In the genomic region with DNA sequence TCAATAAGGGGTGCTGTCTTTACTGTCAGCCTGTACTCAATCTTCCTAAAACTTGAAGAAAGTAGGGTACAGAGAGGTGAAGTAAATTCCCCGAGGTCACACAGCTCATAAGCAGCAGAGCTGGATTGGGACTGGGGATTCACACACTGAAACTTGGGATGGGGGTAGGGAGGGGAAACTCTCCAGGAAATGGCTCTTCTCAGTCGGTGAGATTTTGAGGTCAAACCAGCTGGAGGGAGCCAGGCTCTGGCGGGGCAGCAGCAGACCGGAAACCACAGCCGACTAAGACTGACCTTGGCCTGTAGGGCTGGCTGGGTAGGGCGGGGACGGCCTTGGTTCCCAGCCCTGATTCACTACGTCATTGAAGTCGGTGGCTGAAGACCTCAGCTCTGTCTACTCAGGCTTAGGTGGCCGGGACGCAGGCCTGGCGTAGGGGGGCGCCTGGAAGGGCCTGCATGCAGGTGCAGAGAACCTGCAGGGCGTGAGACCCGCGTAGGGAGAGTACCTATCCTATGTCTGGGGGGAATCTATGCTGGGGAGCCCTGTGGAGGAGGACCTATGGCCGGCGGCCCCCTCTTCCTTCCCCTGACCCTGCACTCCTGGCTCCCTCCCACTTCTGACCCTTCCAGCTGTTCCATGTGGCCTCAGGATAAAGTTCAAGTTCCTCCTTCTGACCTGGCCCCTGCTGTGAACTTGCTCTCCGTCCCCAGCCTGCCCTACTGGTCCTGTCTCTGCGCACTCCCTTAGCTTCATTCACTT, we compare ENCODE assay signal across 8 cellular contexts. TPM values are rescaled to one million over a fixed set of nuclear protein-coding genes. Genes with fewer than 3 reads are reported as not detected.
DNase-seq lines count a peak whose midpoint lies in the region; ATAC-seq, FAIRE-seq and TF ChIP-seq lines count a peak whose summit lies in the region.

No MANE protein-coding gene starts in this region.

- no peak overlapping the region for H3K4me3 Mint-ChIP-seq in central memory CD8-positive, alpha-beta T cell
- H3K4me3 Mint-ChIP-seq in stimulated activated naive B cell treated with anti-CD40 and anti-IgM and Interleukin-4, amounts not matched to agents 10 μg/mL and 1 μg/mL and 100 μg/mL, for 72 hours: no peak overlapping the region

- H3K27me3 Mint-ChIP-seq in central memory CD8-positive, alpha-beta T cell: peaks cover 9% of the 10 kb centered on the region
- peaks cover 19 to 51% of the 10 kb centered on the region in 2 donors for H3K27me3 Mint-ChIP-seq in stimulated activated naive B cell treated with anti-CD40 and anti-IgM and Interleukin-4, amounts not matched to agents 10 μg/mL and 1 μg/mL and 100 μg/mL, for 72 hours

- intact Hi-C loops in left colon (cut with DNase I, micrococcal nuclease): no loop called here

- DNase-seq in GF-D8 (lab: John Stamatoyannopoulos, UW): peak; percentile 32
- DNase-seq in H54 (ENCODE audit: insufficient read length, low spot score): peak; percentile 94
- peak; percentile 75 to 77 for DNase-seq in NOMO-1 (lab: John Stamatoyannopoulos, UW; ENCODE audit: unreplicated experiment in 2 of 2)
- peak in 1 of 2 donors; percentile 11 for DNase-seq in central memory CD8-positive, alpha-beta T cell (ENCODE audit: low spot score in 2 of 2)
- peak; percentile 61 to 75 for DNase-seq in left colon
- DNase-seq in stimulated activated naive B cell treated with anti-CD40 and anti-IgM and Interleukin-4, amounts not matched to agents 10 μg/mL and 1 μg/mL and 100 μg/mL, for 72 hours: peak; percentile 32
- no peak for DNase-seq in NCI-H446 treated with DMSO at 0.1 percent for 48 hours (lab: John Stamatoyannopoulos, UW)
- no peak for DNase-seq in 8988T

- H3K36me3 Mint-ChIP-seq in central memory CD8-positive, alpha-beta T cell (ENCODE audit: insufficient read depth): no peaks in the 10 kb centered on the region
- H3K36me3 Mint-ChIP-seq in stimulated activated naive B cell treated with anti-CD40 and anti-IgM and Interleukin-4, amounts not matched to agents 10 μg/mL and 1 μg/mL and 100 μg/mL, for 72 hours: no peaks in the 10 kb centered on the region

- peaks cover 12% of the 10 kb centered on the region for H3K4me1 Mint-ChIP-seq in central memory CD8-positive, alpha-beta T cell
- peaks cover 13 to 15% of the 10 kb centered on the region in 2 donors for H3K4me1 Mint-ChIP-seq in stimulated activated naive B cell treated with anti-CD40 and anti-IgM and Interleukin-4, amounts not matched to agents 10 μg/mL and 1 μg/mL and 100 μg/mL, for 72 hours

- peak; percentile 52 for ATAC-seq in central memory CD8-positive, alpha-beta T cell (replicated peaks; ENCODE audit: extremely low read depth, poor library complexity, severe bottlenecking)
- peak; percentile 97 for ATAC-seq in left colon
- peak; percentile 94 to 97 for ATAC-seq in stimulated activated naive B cell treated with anti-CD40 and anti-IgM and Interleukin-4, amounts not matched to agents 10 μg/mL and 1 μg/mL and 100 μg/mL, for 72 hours (replicated peaks)

- H3K9me3 Mint-ChIP-seq in central memory CD8-positive, alpha-beta T cell: no peaks in the 10 kb centered on the region
- H3K9me3 Mint-ChIP-seq in stimulated activated naive B cell treated with anti-CD40 and anti-IgM and Interleukin-4, amounts not matched to agents 10 μg/mL and 1 μg/mL and 100 μg/mL, for 72 hours: no peaks in the 10 kb centered on the region

- H3K27ac Mint-ChIP-seq in central memory CD8-positive, alpha-beta T cell (ENCODE audit: low read depth): peak overlapping the region; percentile 41
- H3K27ac Mint-ChIP-seq in stimulated activated naive B cell treated with anti-CD40 and anti-IgM and Interleukin-4, amounts not matched to agents 10 μg/mL and 1 μg/mL and 100 μg/mL, for 72 hours: no peak overlapping the region

- FAIRE-seq in H54 (lab: Jason Lieb, UNC): peak; percentile 64

- no peak; the same call in 1 of the 2 replicates for TF ChIP-seq POLR2A in H54 (IDR thresholded peaks at IDR 0.05; ENCODE audit: low read depth, low read length)

RNA-seq across cellular contexts. Expression of a gene that starts 11.8 kb away (rescaled TPM):
- total RNA-seq in left colon: not detected

RNA-seq across cellular contexts. Expression of a gene that starts 28.6 kb away (rescaled TPM):
- 1 to 10 TPM in 1 of 2 donors, under 1 TPM in 1; 0.46 to 1.5 TPM for total RNA-seq in left colon

RNA-seq across cellular contexts. Expression of a gene that starts 44.9 kb away (rescaled TPM):
- 100 to 1,000 TPM; 137 to 148 TPM for total RNA-seq in left colon

Comparison
In these comparisons a context has a peak if more than half of its experiments do, and no peak if none do; other contexts are left out.
1. DNase-seq: peak in GF-D8 (single experiment), H54 (single experiment), NOMO-1 (2 of 2), left colon (2 of 2) and stimulated activated naive B cell treated with anti-CD40 and anti-IgM and Interleukin-4, amounts not matched to agents 10 μg/mL and 1 μg/mL and 100 μg/mL, for 72 hours (single experiment); none in NCI-H446 treated with DMSO at 0.1 percent for 48 hours (single experiment) and 8988T (single experiment).
2. Peak in every context shown above with its lines, with median percentiles within 50 percentile points of each other: ATAC-seq.